In genomic region chr20:1451092-1451491, GRCh38 we compare ENCODE assay signal across 16 cellular contexts. TPM values are rescaled to one million over a fixed set of nuclear protein-coding genes. Genes with fewer than 3 reads are reported as not detected.
DNase-seq lines count a peak whose midpoint lies in the region; ATAC-seq and TF ChIP-seq lines count a peak whose summit lies in the region.
"Had no signal": no experiment of that assay in that cellular context is flagged by ENCODE, and none has a peak within 500 bp of the region (broad histone marks: within the 10 kb centered on the region; RNA-seq: fewer than 3 reads in every experiment).

No MANE protein-coding gene starts in this region.

- in situ Hi-C loops in gastrocnemius medialis (cut with MboI; ENCODE audit: low sequenced_read_pairs in 4 of 4): loop anchor here (25.0 kb wide), 2 partner anchors 314 to 339 kb away; partner anchors contain the start of gene PSMF1 (in 1 of the 4)

- no peak for TF ChIP-seq CTCF in right lobe of liver (IDR thresholded peaks at IDR 0.05)
- TF ChIP-seq CTCF in colonic mucosa (IDR thresholded peaks at IDR 0.05): no peak
- no peak for TF ChIP-seq CTCF in gastrocnemius medialis (IDR thresholded peaks at IDR 0.05 in 4 of 5, conservative IDR thresholded peaks at IDR 0.05 in 1 of 5)

- DNase-seq in NCI-H1092 treated with DMSO at 0.1 percent for 48 hours (lab: John Stamatoyannopoulos, UW): peak; percentile 13
- no peak for DNase-seq in NCI-H1092 (lab: John Stamatoyannopoulos, UW)
- peak; percentile 30 for DNase-seq in ELR (ENCODE audit: low read depth)
- DNase-seq in adipocyte (ENCODE audit: low read depth): peak; percentile 34
- DNase-seq in right lobe of liver: no peak
- DNase-seq in colonic mucosa: no peak
- no peak for DNase-seq in gastrocnemius medialis
- DNase-seq: BE2C, Calu3, DND-41, GDM1, IMR-90, NCI-H2081 treated with DMSO at 0.1 percent for 48 hours had no signal

- H3K9me3 ChIP-seq in adipocyte (ENCODE audit: control insufficient read depth, low read length): peaks cover 25% of the 10 kb centered on the region
- no peaks in the 10 kb centered on the region for H3K9me3 ChIP-seq in right lobe of liver
- no peaks in the 10 kb centered on the region for H3K9me3 ChIP-seq in colonic mucosa
- no peaks in the 10 kb centered on the region for H3K9me3 ChIP-seq in gastrocnemius medialis
- H3K9me3 ChIP-seq: BE2C had no signal

- H3K27ac ChIP-seq in right lobe of liver (no peak overlapping the region), colonic mucosa (no peak overlapping the region), gastrocnemius medialis (no peak overlapping the region)

- H3K4me1 ChIP-seq in adipocyte (ENCODE audit: control insufficient read depth, insufficient read depth, low read length) (peaks cover 6% of the 10 kb centered on the region), right lobe of liver (no peaks in the 10 kb centered on the region), colonic mucosa (no peaks in the 10 kb centered on the region), gastrocnemius medialis (no peaks in the 10 kb centered on the region)
- H3K4me1 ChIP-seq: BE2C had no signal

- intact Hi-C loops in right lobe of liver (cut with DNase I) (no loop called here), colonic mucosa (cut with DNase I) (no loop called here), gastrocnemius medialis (cut with DNase I; ENCODE audit: low total_unique reads) (no loop called here)

- no peak overlapping the region for H3K9ac ChIP-seq in adipocyte (ENCODE audit: low read length)
- no peak overlapping the region for H3K9ac ChIP-seq in colonic mucosa (ENCODE audit: low read depth in 2 of 2, low read length in 2 of 2)

- no peaks in the 10 kb centered on the region for H3K27me3 ChIP-seq in adipocyte (replicated peaks; ENCODE audit: control insufficient read depth, insufficient read depth, low read length)
- no peaks in the 10 kb centered on the region for H3K27me3 ChIP-seq in right lobe of liver
- H3K27me3 ChIP-seq in colonic mucosa: no peaks in the 10 kb centered on the region
- H3K27me3 ChIP-seq in gastrocnemius medialis: no peaks in the 10 kb centered on the region
- H3K27me3 ChIP-seq: BE2C had no signal

- TF ChIP-seq POLR2A in right lobe of liver (IDR thresholded peaks at IDR 0.05) (no peak), gastrocnemius medialis (IDR thresholded peaks at IDR 0.05) (no peak)

- H3K36me3 ChIP-seq in adipocyte (ENCODE audit: control insufficient read depth, insufficient read depth, low read length, severe bottlenecking) (peaks cover 100% of the 10 kb centered on the region), right lobe of liver (peaks cover 7 to 100% (median 56%) of the 10 kb centered on the region in 4 donors), colonic mucosa (peaks cover 10% of the 10 kb centered on the region), gastrocnemius medialis (peaks cover 6 to 100% of the 10 kb centered on the region in 2 donors)

- H3K4me3 ChIP-seq in adipocyte (ENCODE audit: low read length) (peak overlapping the region; percentile 30), right lobe of liver (no peak overlapping the region), colonic mucosa (no peak overlapping the region), gastrocnemius medialis (no peak overlapping the region)

- peak; percentile 29 to 85 (median 56) for ATAC-seq in right lobe of liver
- no peak for ATAC-seq in gastrocnemius medialis
- ATAC-seq: CD8-positive, alpha-beta T cell had no signal

RNA-seq across cellular contexts. Expression of gene NSFL1C, which starts 15.6 kb away (rescaled TPM):
- total RNA-seq in right lobe of liver: 10 to 100 TPM; 40.8 to 53.5 (median 43.4) TPM
- total RNA-seq in colonic mucosa: 10 to 100 TPM; 67.4 to 76.0 TPM
- total RNA-seq in gastrocnemius medialis: 10 to 100 TPM; 68.0 to 91.4 (median 80.6) TPM

RNA-seq across cellular contexts. Expression of gene SIRPB2, which starts 40.1 kb away (rescaled TPM):
- total RNA-seq in right lobe of liver: 1 to 10 TPM in 5 of 6 experiments, under 1 TPM in 1; 0.55 to 5.6 (median 2.4) TPM
- total RNA-seq in colonic mucosa: 1 to 10 TPM in 1 of 2 donors, under 1 TPM in 1; 0.74 to 3.0 TPM
- 1 to 10 TPM in 2 of 4 donors, under 1 TPM in 2; 0.94 to 6.2 (median 1.5) TPM for total RNA-seq in gastrocnemius medialis
- total RNA-seq: A172; CD8-positive, alpha-beta T cell; HT-29; IMR-90 had no signal

RNA-seq across cellular contexts. Expression of gene FKBP1A, which starts 58.2 kb away (rescaled TPM):
- total RNA-seq in right lobe of liver (10 to 100 TPM; 56.9 to 86.9 (median 63.4) TPM), colonic mucosa (100 to 1,000 TPM; 307 to 310 TPM), gastrocnemius medialis (10 to 100 TPM; 27.7 to 89.4 (median 52.5) TPM)

Comparison
In these comparisons a context has a peak if more than half of its experiments do, and no peak if none do; other contexts are left out.
1. DNase-seq: peak in NCI-H1092 treated with DMSO at 0.1 percent for 48 hours (single experiment), ELR (single experiment) and adipocyte (single experiment); none in NCI-H1092 (single experiment), right lobe of liver (0 of 3), colonic mucosa (single experiment) and gastrocnemius medialis (0 of 2).
2. ATAC-seq: peak in right lobe of liver (4 of 4); none in gastrocnemius medialis (0 of 2).